20 cellular contexts compared by ENCODE assay signal in the genomic region with DNA sequence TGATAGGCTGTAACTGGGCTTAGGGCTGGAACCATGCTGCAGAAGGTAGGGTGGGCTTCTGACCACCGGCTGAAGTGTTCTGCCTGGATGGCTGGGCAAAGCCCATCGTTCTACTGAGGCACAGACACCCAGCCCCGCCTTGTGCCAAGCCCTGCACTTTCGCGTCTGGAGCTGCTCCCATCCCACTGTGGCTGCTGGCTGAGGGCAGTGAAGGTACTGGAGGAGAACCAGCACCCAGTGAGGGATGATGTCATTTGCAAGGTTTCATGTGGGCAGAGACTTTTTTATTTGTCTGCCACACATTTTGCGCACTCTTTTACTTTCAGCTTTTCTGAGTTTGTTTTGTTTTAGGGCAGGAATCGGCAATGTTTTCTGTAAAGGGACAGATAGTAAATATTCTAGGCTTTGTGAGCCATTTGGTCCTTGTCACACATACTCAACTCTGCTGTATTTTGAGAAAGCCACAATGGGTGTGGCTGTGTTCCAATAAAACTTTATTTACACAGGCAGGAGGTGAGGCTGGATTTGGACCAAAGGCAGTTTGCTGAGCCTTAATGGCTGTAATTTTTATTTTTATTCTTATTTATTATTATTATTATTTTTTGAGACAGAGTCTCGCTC.
DNase-seq lines count a peak whose midpoint lies in the region; ATAC-seq, FAIRE-seq and TF ChIP-seq lines count a peak whose summit lies in the region.
"Had no signal": no experiment of that assay in that cellular context is flagged by ENCODE, and none has a peak within 500 bp of the region (broad histone marks: within the 10 kb centered on the region; RNA-seq: fewer than 3 reads in every experiment).

No MANE protein-coding gene starts in this region.

- ATAC-seq in PC-3 (no peak), SK-N-SH treated with all-trans-retinoic acid at 6 μM for 48 hours (no peak)
- ATAC-seq: CD8-positive, alpha-beta T cell; T-cell had no signal

- H3K4me1 ChIP-seq in left ventricle myocardium inferior (no peaks in the 10 kb centered on the region), PC-3 (ENCODE audit: insufficient read depth, low read length) (peaks cover 5% of the 10 kb centered on the region; the same call in 1 of the 2 replicates), osteoblast (ENCODE audit: insufficient read depth, low read length) (peaks cover 8% of the 10 kb centered on the region)
- H3K4me1 ChIP-seq: Caco-2, SJSA1 had no signal

- no peak overlapping the region for H3K27ac ChIP-seq in left ventricle myocardium inferior (replicated peaks)
- no peak overlapping the region for H3K27ac ChIP-seq in PC-3 (ENCODE audit: low read length)
- H3K27ac ChIP-seq in osteoblast (ENCODE audit: low read depth, low read length): no peak overlapping the region
- H3K27ac ChIP-seq: C4-2B, SJSA1 had no signal

- no TSS peak for BruUV-seq in PC-3 (replicated peaks; lab: Mats Ljungman, UMichigan)

- H3K9me3 ChIP-seq in left ventricle myocardium inferior (replicated peaks) (peaks cover 20% of the 10 kb centered on the region), PC-3 (ENCODE audit: low read length) (peaks cover 4% of the 10 kb centered on the region; the same call in 1 of the 2 replicates), osteoblast (ENCODE audit: low read depth, low read length) (peaks cover 2% of the 10 kb centered on the region)

- no peak for TF ChIP-seq CTCF in left ventricle myocardium inferior (IDR thresholded peaks at IDR 0.05; ENCODE audit: borderline replicate concordance)
- no peak for TF ChIP-seq CTCF in PC-3 (conservative IDR thresholded peaks at IDR 0.05; ENCODE audit: low read depth, low read length)
- TF ChIP-seq CTCF in osteoblast (IDR thresholded peaks at IDR 0.05; ENCODE audit: extremely low read depth, low read depth, low read length): no peak

- H3K27me3 ChIP-seq in left ventricle myocardium inferior (ENCODE audit: low read depth) (peaks cover 50% of the 10 kb centered on the region), PC-3 (ENCODE audit: low read length) (no peaks in the 10 kb centered on the region), osteoblast (ENCODE audit: insufficient read depth, low read length) (no peaks in the 10 kb centered on the region)
- H3K27me3 ChIP-seq: SJSA1 had no signal

- H3K79me2 ChIP-seq in PC-3 (ENCODE audit: low read length): no peaks in the 10 kb centered on the region
- no peaks in the 10 kb centered on the region for H3K79me2 ChIP-seq in osteoblast (ENCODE audit: insufficient read depth, low read length)

- CTCF ChIA-PET in PC-3 (lab: Charles Lee): interaction anchor here (1.6 kb wide), 1 partner anchor 17 kb away, joined by 4 read pairs; no protein-coding TSS in a partner anchor

- no peaks in the 10 kb centered on the region for H3K36me3 ChIP-seq in left ventricle myocardium inferior
- H3K36me3 ChIP-seq in PC-3 (ENCODE audit: low read depth, low read length): no peaks in the 10 kb centered on the region
- H3K36me3 ChIP-seq in osteoblast (ENCODE audit: insufficient read depth, low read length): no peaks in the 10 kb centered on the region
- H3K36me3 ChIP-seq: SJSA1 had no signal

- H3K4me2 ChIP-seq in PC-3 (ENCODE audit: low read length) (peak overlapping the region; percentile 34; the same call in 1 of the 2 replicates), osteoblast (ENCODE audit: insufficient read depth, low read length) (no peak overlapping the region)

- DNase-seq in cardiac septum (ENCODE audit: low spot score) (peak; percentile 4), left ventricle myocardium inferior (no peak), PC-3 (peak; percentile 31), osteoblast (ENCODE audit: insufficient read length, low spot score, missing footprints) (peak; percentile 79), GM12892 (ENCODE audit: insufficient read length) (no peak), cerebellar nuclear complex (lab: John Stamatoyannopoulos, UW) (no peak)
- DNase-seq: Caco-2; CD8-positive, alpha-beta T cell; Kasumi-1; NCI-H1105 treated with DMSO at 0.1 percent for 48 hours; NCI-H146; NCI-H1930; NCI-H774; Right ventricle myocardium superior; RPMI8226; T-cell had no signal

- no peaks in the 10 kb centered on the region for H3F3A ChIP-seq in PC-3 (ENCODE audit: low read length, unreplicated experiment)

- no peak for TF ChIP-seq POLR2A in GM12892 (IDR thresholded peaks at IDR 0.05; ENCODE audit: low read depth, low read length)

- H3K4me3 ChIP-seq in left ventricle myocardium inferior: no peak overlapping the region
- no peak overlapping the region for H3K4me3 ChIP-seq in PC-3 (ENCODE audit: low read length)
- no peak overlapping the region for H3K4me3 ChIP-seq in osteoblast (ENCODE audit: insufficient read depth, low read length)
- H3K4me3 ChIP-seq: SJSA1 had no signal

- no peaks in the 10 kb centered on the region for H3K9me2 ChIP-seq in PC-3 (replicated peaks; ENCODE audit: low read length)

- intact Hi-C loops in cardiac septum (cut with DNase I) (loop anchor here (2.0 kb wide), 1 partner anchor 272 kb away; no protein-coding TSS in a partner anchor), left ventricle myocardium inferior (cut with micrococcal nuclease) (no loop called here), PC-3 (cut with micrococcal nuclease) (loop anchor here (2.0 kb wide), 1 partner anchor 272 kb away; no protein-coding TSS in a partner anchor)

- no peaks in the 10 kb centered on the region for H4K20me1 ChIP-seq in PC-3 (ENCODE audit: low read length)
- H4K20me1 ChIP-seq in osteoblast (ENCODE audit: insufficient read depth, low read length): no peaks in the 10 kb centered on the region

- no peak for FAIRE-seq in GM12892 (lab: Jason Lieb, UNC)
- FAIRE-seq: G401.6 had no signal

- H2AFZ ChIP-seq in PC-3 (ENCODE audit: low read length): no peak overlapping the region
- no peak overlapping the region for H2AFZ ChIP-seq in osteoblast (ENCODE audit: low read length)

- POLR2A ChIA-PET in PC-3 (lab: Charles Lee; ENCODE audit: unreplicated experiment): no interaction called here

- H3K9ac ChIP-seq in PC-3 (ENCODE audit: low read length): no peak overlapping the region

TF ChIP-seq in SK-N-SH treated with all-trans-retinoic acid at 6 μM for 48 hours, 23 proteins besides CTCF, POLR2A, EP300 and RAD21 (continues in another document):
- no peak for TF ChIP-seq TCF4 (CRISPR knock-in tag; IDR thresholded peaks at IDR 0.05; ENCODE audit: borderline replicate concordance)
- TF ChIP-seq ZNF70 (CRISPR knock-in tag; IDR thresholded peaks at IDR 0.05): no peak
- TF ChIP-seq ZNF565 (CRISPR knock-in tag; conservative IDR thresholded peaks at IDR 0.05; ENCODE audit: low read depth): no peak
- TF ChIP-seq ZNF8 (CRISPR knock-in tag; IDR thresholded peaks at IDR 0.05): no peak
- TF ChIP-seq, protein P1, sequence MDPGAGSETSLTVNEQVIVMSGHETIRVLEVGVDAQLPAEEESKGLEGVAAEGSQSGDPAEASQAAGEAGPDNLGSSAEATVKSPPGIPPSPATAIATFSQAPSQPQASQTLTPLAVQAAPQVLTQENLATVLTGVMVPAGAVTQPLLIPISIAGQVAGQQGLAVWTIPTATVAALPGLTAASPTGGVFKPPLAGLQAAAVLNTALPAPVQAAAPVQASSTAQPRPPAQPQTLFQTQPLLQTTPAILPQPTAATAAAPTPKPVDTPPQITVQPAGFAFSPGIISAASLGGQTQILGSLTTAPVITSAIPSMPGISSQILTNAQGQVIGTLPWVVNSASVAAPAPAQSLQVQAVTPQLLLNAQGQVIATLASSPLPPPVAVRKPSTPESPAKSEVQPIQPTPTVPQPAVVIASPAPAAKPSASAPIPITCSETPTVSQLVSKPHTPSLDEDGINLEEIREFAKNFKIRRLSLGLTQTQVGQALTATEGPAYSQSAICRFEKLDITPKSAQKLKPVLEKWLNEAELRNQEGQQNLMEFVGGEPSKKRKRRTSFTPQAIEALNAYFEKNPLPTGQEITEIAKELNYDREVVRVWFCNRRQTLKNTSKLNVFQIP (CRISPR knock-in tag; IDR thresholded peaks at IDR 0.05; ENCODE audit: borderline replicate concordance, low read depth): no peak
- no peak for TF ChIP-seq ARNTL (CRISPR knock-in tag; IDR thresholded peaks at IDR 0.05; ENCODE audit: borderline replicate concordance, low read depth)
- TF ChIP-seq OSR1 (CRISPR knock-in tag; IDR thresholded peaks at IDR 0.05): no peak
- no peak for TF ChIP-seq BACH2 (CRISPR knock-in tag; IDR thresholded peaks at IDR 0.05; ENCODE audit: borderline replicate concordance)
- TF ChIP-seq ESRRG (CRISPR knock-in tag; IDR thresholded peaks at IDR 0.05): no peak
- TF ChIP-seq, protein P2, sequence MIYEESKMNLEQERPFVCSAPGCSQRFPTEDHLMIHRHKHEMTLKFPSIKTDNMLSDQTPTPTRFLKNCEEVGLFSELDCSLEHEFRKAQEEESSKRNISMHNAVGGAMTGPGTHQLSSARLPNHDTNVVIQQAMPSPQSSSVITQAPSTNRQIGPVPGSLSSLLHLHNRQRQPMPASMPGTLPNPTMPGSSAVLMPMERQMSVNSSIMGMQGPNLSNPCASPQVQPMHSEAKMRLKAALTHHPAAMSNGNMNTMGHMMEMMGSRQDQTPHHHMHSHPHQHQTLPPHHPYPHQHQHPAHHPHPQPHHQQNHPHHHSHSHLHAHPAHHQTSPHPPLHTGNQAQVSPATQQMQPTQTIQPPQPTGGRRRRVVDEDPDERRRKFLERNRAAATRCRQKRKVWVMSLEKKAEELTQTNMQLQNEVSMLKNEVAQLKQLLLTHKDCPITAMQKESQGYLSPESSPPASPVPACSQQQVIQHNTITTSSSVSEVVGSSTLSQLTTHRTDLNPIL (CRISPR knock-in tag; IDR thresholded peaks at IDR 0.05; ENCODE audit: low read depth): no peak
- TF ChIP-seq, protein P3, sequence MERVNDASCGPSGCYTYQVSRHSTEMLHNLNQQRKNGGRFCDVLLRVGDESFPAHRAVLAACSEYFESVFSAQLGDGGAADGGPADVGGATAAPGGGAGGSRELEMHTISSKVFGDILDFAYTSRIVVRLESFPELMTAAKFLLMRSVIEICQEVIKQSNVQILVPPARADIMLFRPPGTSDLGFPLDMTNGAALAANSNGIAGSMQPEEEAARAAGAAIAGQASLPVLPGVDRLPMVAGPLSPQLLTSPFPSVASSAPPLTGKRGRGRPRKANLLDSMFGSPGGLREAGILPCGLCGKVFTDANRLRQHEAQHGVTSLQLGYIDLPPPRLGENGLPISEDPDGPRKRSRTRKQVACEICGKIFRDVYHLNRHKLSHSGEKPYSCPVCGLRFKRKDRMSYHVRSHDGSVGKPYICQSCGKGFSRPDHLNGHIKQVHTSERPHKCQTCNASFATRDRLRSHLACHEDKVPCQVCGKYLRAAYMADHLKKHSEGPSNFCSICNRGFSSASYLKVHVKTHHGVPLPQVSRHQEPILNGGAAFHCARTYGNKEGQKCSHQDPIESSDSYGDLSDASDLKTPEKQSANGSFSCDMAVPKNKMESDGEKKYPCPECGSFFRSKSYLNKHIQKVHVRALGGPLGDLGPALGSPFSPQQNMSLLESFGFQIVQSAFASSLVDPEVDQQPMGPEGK (CRISPR knock-in tag; IDR thresholded peaks at IDR 0.05; ENCODE audit: borderline replicate concordance): no peak

Comparison
In these comparisons a context has a peak if more than half of its experiments do, and no peak if none do; other contexts are left out.
1. DNase-seq: peak in cardiac septum (single experiment), PC-3 (single experiment) and osteoblast (single experiment); none in left ventricle myocardium inferior (single experiment), GM12892 (single experiment) and cerebellar nuclear complex (0 of 2).